Comparison of ENCODE assay signal across 26 cellular contexts in the genomic region with DNA sequence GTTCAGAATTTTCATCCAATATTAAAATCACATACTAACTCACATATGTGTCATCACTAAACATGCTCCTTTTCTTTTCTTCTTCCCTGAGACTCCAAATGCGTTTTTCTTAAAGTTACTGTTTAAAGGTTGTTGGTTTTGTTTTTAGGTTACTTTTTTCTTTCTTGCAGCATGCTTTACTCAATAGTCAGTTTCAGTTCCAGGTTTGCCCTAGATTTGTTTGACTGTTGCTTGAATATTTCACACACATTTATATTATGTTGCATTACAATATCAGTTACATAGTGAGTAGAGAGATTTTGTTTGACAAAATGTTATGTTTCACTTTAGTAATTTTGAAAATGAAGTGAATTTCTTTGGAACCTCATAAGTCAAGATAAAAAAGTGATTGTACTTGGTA. TPM values are rescaled to one million over a fixed set of nuclear protein-coding genes. Genes with fewer than 3 reads are reported as not detected.
"Had no signal": no experiment of that assay in that cellular context is flagged by ENCODE, and none has a peak within 500 bp of the region (broad histone marks: within the 10 kb centered on the region; RNA-seq: fewer than 3 reads in every experiment).

No MANE protein-coding gene starts in this region.

- H3K27ac Mint-ChIP-seq: activated CD4-positive, alpha-beta memory T cell treated with anti-CD3 and anti-CD28 coated beads, Interleukin-2, amount 10 ng/mL, durations not matched to agents 7 days and 5 days; activated CD4-positive, alpha-beta T cell treated with anti-CD3 and anti-CD28 coated beads for 36 hours; activated naive CD4-positive, alpha-beta T cell treated with anti-CD3 and anti-CD28 coated beads for 36 hours; activated naive CD8-positive, alpha-beta T cell; activated T-helper 17 cell treated with anti-CD3 and anti-CD28 coated beads, Interleukin-2, amount 50 U/mL, for 72 hours had no signal

- H3K4me1 Mint-ChIP-seq: activated CD4-positive, alpha-beta memory T cell treated with anti-CD3 and anti-CD28 coated beads, Interleukin-2, amount 10 ng/mL, durations not matched to agents 7 days and 5 days; activated CD4-positive, alpha-beta T cell treated with anti-CD3 and anti-CD28 coated beads for 36 hours; activated T-helper 17 cell treated with anti-CD3 and anti-CD28 coated beads, Interleukin-2, amount 50 U/mL, for 72 hours had no signal

- H3K36me3 Mint-ChIP-seq: activated naive CD8-positive, alpha-beta T cell had no signal

- DNase-seq: activated CD4-positive, alpha-beta memory T cell treated with anti-CD3 and anti-CD28 coated beads, Interleukin-2, amount 10 ng/mL, durations not matched to agents 7 days and 5 days; activated CD4-positive, alpha-beta T cell treated with anti-CD3 and anti-CD28 coated beads for 36 hours; activated CD4-positive, alpha-beta T cell treated with anti-CD3 and anti-CD28 coated beads, Interleukin-2, amount 50 U/mL, for 1 hour; activated gamma-delta T cell; activated naive CD4-positive, alpha-beta T cell treated with anti-CD3 and anti-CD28 coated beads for 36 hours; activated T-cell treated with anti-CD3 and anti-CD28 coated beads for 4 hours; activated T-cell treated with anti-CD3 and anti-CD28 coated beads, Interleukin-2, amount 50 U/mL, for 48 hours; amygdala; brain microvascular endothelial cell; KBM-7; NCI-H1105 treated with DMSO at 0.1 percent for 48 hours; NCI-H1436 treated with DMSO at 0.1 percent for 48 hours; NCI-H187; NCI-H2081; NCI-H510A treated with DMSO at 0.1 percent for 48 hours; NCI-H69; NK-92 treated with Interleukin-12 subunit alpha and Interleukin-12 subunit beta, amount 100 ng/mL, for 24 hours; OCI-M1; RPMI8226; T1000; WERI-Rb-1 had no signal

- ATAC-seq: activated CD4-positive, alpha-beta T cell treated with anti-CD3 and anti-CD28 coated beads for 36 hours; activated T-helper 17 cell treated with anti-CD3 and anti-CD28 coated beads, Interleukin-2, amount 50 U/mL, for 72 hours; Panc1; Right ventricle myocardium inferior had no signal

- H3K9me3 Mint-ChIP-seq: activated CD4-positive, alpha-beta memory T cell treated with anti-CD3 and anti-CD28 coated beads, Interleukin-2, amount 10 ng/mL, durations not matched to agents 7 days and 5 days; activated naive CD4-positive, alpha-beta T cell treated with anti-CD3 and anti-CD28 coated beads for 36 hours; activated T-helper 17 cell treated with anti-CD3 and anti-CD28 coated beads, Interleukin-2, amount 50 U/mL, for 72 hours had no signal

- H3K4me3 Mint-ChIP-seq: activated CD4-positive, alpha-beta memory T cell treated with anti-CD3 and anti-CD28 coated beads, Interleukin-2, amount 10 ng/mL, durations not matched to agents 7 days and 5 days; activated CD4-positive, alpha-beta T cell treated with anti-CD3 and anti-CD28 coated beads for 36 hours; activated naive CD4-positive, alpha-beta T cell treated with anti-CD3 and anti-CD28 coated beads for 36 hours; activated naive CD8-positive, alpha-beta T cell; activated T-helper 17 cell treated with anti-CD3 and anti-CD28 coated beads, Interleukin-2, amount 50 U/mL, for 72 hours had no signal

RNA-seq across cellular contexts. Expression of a gene that starts 27.2 kb away (rescaled TPM):
- polyA plus RNA-seq: cardiac muscle cell had no signal
